In the genomic region with DNA sequence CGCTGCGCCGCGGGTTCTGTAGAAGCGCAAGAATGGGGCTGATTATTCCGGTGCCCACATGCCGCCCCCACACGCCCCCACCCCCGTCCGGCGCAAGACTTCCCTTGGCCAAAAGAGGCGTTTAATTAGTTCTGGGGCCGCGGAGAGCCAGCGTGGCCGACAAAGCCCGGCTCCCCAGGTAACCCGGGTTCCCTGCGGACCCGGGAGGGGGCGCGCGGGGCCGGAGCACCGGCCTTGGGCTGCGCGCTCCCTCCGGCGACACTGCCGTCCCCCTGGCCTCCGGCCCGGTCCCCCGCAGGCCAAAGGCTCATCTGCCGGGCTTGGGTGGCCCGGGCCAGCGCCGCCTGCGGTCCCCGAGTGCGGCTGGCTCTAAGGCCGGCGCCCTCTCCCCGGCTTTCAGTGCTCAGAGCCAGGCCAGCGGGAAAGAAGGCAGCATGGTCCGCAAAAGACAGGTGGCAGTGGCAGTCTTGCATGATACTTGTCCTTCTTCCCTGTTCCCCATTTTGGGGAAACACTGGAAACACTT, we compare ENCODE assay signal across 1 cellular context.
TF ChIP-seq lines count a peak whose summit lies in the region.

No MANE protein-coding gene starts in this region.

TF ChIP-seq in GM23338, 12 proteins besides CTCF, POLR2A, EP300 and RAD21 (continued from another document):
- TF ChIP-seq, protein P1, sequence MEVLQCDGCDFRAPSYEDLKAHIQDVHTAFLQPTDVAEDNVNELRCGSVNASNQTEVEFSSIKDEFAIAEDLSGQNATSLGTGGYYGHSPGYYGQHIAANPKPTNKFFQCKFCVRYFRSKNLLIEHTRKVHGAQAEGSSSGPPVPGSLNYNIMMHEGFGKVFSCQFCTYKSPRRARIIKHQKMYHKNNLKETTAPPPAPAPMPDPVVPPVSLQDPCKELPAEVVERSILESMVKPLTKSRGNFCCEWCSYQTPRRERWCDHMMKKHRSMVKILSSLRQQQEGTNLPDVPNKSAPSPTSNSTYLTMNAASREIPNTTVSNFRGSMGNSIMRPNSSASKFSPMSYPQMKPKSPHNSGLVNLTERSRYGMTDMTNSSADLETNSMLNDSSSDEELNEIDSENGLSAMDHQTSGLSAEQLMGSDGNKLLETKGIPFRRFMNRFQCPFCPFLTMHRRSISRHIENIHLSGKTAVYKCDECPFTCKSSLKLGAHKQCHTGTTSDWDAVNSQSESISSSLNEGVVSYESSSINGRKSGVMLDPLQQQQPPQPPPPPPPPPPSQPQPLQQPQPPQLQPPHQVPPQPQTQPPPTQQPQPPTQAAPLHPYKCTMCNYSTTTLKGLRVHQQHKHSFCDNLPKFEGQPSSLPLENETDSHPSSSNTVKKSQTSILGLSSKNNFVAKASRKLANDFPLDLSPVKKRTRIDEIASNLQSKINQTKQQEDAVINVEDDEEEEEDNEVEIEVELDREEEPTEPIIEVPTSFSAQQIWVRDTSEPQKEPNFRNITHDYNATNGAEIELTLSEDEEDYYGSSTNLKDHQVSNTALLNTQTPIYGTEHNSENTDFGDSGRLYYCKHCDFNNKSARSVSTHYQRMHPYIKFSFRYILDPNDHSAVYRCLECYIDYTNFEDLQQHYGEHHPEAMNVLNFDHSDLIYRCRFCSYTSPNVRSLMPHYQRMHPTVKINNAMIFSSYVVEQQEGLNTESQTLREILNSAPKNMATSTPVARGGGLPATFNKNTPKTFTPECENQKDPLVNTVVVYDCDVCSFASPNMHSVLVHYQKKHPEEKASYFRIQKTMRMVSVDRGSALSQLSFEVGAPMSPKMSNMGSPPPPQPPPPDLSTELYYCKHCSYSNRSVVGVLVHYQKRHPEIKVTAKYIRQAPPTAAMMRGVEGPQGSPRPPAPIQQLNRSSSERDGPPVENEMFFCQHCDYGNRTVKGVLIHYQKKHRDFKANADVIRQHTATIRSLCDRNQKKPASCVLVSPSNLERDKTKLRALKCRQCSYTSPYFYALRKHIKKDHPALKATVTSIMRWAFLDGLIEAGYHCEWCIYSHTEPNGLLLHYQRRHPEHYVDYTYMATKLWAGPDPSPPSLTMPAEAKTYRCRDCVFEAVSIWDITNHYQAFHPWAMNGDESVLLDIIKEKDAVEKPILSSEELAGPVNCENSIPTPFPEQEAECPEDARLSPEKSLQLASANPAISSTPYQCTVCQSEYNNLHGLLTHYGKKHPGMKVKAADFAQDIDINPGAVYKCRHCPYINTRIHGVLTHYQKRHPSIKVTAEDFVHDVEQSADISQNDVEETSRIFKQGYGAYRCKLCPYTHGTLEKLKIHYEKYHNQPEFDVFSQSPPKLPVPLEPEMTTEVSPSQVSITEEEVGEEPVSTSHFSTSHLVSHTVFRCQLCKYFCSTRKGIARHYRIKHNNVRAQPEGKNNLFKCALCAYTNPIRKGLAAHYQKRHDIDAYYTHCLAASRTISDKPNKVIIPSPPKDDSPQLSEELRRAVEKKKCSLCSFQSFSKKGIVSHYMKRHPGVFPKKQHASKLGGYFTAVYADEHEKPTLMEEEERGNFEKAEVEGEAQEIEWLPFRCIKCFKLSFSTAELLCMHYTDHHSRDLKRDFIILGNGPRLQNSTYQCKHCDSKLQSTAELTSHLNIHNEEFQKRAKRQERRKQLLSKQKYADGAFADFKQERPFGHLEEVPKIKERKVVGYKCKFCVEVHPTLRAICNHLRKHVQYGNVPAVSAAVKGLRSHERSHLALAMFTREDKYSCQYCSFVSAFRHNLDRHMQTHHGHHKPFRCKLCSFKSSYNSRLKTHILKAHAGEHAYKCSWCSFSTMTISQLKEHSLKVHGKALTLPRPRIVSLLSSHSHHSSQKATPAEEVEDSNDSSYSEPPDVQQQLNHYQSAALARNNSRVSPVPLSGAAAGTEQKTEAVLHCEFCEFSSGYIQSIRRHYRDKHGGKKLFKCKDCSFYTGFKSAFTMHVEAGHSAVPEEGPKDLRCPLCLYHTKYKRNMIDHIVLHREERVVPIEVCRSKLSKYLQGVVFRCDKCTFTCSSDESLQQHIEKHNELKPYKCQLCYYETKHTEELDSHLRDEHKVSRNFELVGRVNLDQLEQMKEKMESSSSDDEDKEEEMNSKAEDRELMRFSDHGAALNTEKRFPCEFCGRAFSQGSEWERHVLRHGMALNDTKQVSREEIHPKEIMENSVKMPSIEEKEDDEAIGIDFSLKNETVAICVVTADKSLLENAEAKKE (CRISPR knock-in tag; IDR thresholded peaks at IDR 0.05) = no peak
- TF ChIP-seq EZH2phosphoT487 (IDR thresholded peaks at IDR 0.05; ENCODE audit: unreplicated experiment) = no peak
- no peak for TF ChIP-seq JUNB (IDR thresholded peaks at IDR 0.05; ENCODE audit: unreplicated experiment)
- TF ChIP-seq, protein P2, sequence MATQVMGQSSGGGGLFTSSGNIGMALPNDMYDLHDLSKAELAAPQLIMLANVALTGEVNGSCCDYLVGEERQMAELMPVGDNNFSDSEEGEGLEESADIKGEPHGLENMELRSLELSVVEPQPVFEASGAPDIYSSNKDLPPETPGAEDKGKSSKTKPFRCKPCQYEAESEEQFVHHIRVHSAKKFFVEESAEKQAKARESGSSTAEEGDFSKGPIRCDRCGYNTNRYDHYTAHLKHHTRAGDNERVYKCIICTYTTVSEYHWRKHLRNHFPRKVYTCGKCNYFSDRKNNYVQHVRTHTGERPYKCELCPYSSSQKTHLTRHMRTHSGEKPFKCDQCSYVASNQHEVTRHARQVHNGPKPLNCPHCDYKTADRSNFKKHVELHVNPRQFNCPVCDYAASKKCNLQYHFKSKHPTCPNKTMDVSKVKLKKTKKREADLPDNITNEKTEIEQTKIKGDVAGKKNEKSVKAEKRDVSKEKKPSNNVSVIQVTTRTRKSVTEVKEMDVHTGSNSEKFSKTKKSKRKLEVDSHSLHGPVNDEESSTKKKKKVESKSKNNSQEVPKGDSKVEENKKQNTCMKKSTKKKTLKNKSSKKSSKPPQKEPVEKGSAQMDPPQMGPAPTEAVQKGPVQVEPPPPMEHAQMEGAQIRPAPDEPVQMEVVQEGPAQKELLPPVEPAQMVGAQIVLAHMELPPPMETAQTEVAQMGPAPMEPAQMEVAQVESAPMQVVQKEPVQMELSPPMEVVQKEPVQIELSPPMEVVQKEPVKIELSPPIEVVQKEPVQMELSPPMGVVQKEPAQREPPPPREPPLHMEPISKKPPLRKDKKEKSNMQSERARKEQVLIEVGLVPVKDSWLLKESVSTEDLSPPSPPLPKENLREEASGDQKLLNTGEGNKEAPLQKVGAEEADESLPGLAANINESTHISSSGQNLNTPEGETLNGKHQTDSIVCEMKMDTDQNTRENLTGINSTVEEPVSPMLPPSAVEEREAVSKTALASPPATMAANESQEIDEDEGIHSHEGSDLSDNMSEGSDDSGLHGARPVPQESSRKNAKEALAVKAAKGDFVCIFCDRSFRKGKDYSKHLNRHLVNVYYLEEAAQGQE (IDR thresholded peaks at IDR 0.05; ENCODE audit: unreplicated experiment) = no peak
- TF ChIP-seq NANOG (IDR thresholded peaks at IDR 0.05; ENCODE audit: borderline replicate concordance) = no peak
- TF ChIP-seq, protein P3, sequence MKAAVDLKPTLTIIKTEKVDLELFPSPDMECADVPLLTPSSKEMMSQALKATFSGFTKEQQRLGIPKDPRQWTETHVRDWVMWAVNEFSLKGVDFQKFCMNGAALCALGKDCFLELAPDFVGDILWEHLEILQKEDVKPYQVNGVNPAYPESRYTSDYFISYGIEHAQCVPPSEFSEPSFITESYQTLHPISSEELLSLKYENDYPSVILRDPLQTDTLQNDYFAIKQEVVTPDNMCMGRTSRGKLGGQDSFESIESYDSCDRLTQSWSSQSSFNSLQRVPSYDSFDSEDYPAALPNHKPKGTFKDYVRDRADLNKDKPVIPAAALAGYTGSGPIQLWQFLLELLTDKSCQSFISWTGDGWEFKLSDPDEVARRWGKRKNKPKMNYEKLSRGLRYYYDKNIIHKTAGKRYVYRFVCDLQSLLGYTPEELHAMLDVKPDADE (IDR thresholded peaks at IDR 0.05) = no peak
TF ChIP-seq in GM23338: peak in this region for 0.
